In genomic region chr18:69883781-69884180, GRCh38 we compare ENCODE assay signal across 24 cellular contexts.
DNase-seq lines count a peak whose midpoint lies in the region; ATAC-seq and TF ChIP-seq lines count a peak whose summit lies in the region.
"Had no signal": no experiment of that assay in that cellular context is flagged by ENCODE, and none has a peak within 500 bp of the region (broad histone marks: within the 10 kb centered on the region; RNA-seq: fewer than 3 reads in every experiment).

No MANE protein-coding gene starts in this region.

- peaks cover 29 to 68% of the 10 kb centered on the region in 2 donors for H3K36me3 Mint-ChIP-seq in activated naive CD4-positive, alpha-beta T cell treated with anti-CD3 and anti-CD28 coated beads, Interleukin-2, amount 50 U/mL, for 72 hours
- H3K36me3 Mint-ChIP-seq in activated naive CD4-positive, alpha-beta T cell treated with anti-CD3 and anti-CD28 coated beads for 36 hours (ENCODE audit: low read depth) = peaks cover 15% of the 10 kb centered on the region
- H3K36me3 Mint-ChIP-seq in T-cell = peaks cover 41% of the 10 kb centered on the region
- peaks cover 19 to 29% (median 19%) of the 10 kb centered on the region in 3 donors for H3K36me3 Mint-ChIP-seq in immature natural killer cell
- peaks cover 12% of the 10 kb centered on the region for H3K36me3 Mint-ChIP-seq in stimulated activated memory B cell treated with anti-CD40 and anti-IgM and Interleukin-4, amounts not matched to agents 10 μg/mL and 1 μg/mL and 100 μg/mL, for 72 hours
- H3K36me3 Mint-ChIP-seq in endodermal cell (ENCODE audit: low read depth) = no peaks in the 10 kb centered on the region

- H3K27ac Mint-ChIP-seq in activated naive CD4-positive, alpha-beta T cell treated with anti-CD3 and anti-CD28 coated beads, Interleukin-2, amount 50 U/mL, for 72 hours = peak overlapping the region; percentile 75 to 93
- no peak overlapping the region for H3K27ac Mint-ChIP-seq in activated naive CD4-positive, alpha-beta T cell treated with anti-CD3 and anti-CD28 coated beads for 36 hours
- peak overlapping the region; percentile 16 to 88 for H3K27ac Mint-ChIP-seq in T-cell
- H3K27ac Mint-ChIP-seq in immature natural killer cell = peak overlapping the region in 5 of 6 donors; percentile 50 to 90 (median 72)
- peak overlapping the region; percentile 76 for H3K27ac Mint-ChIP-seq in stimulated activated memory B cell treated with anti-CD40 and anti-IgM and Interleukin-4, amounts not matched to agents 10 μg/mL and 1 μg/mL and 100 μg/mL, for 72 hours
- no peak overlapping the region for H3K27ac Mint-ChIP-seq in endodermal cell
- H3K27ac Mint-ChIP-seq: mesothelial cell of epicardium, nephron progenitor cell had no signal

- H3K27me3 ChIP-seq in left lung = no peaks in the 10 kb centered on the region
- no peaks in the 10 kb centered on the region for H3K27me3 ChIP-seq in endodermal cell (ENCODE audit: control insufficient read depth, insufficient read depth, low read length, poor library complexity, severe bottlenecking)
- H3K27me3 ChIP-seq: pancreas, right atrium auricular region, spleen had no signal

- H3K4me1 Mint-ChIP-seq in activated naive CD4-positive, alpha-beta T cell treated with anti-CD3 and anti-CD28 coated beads for 36 hours (ENCODE audit: low read depth) = peaks cover 42% of the 10 kb centered on the region
- H3K4me1 Mint-ChIP-seq in T-cell (peaks cover 68 to 74% (median 70%) of the 10 kb centered on the region in 3 donors), immature natural killer cell (peaks cover 83 to 97% of the 10 kb centered on the region in 2 donors), endodermal cell (peaks cover 3% of the 10 kb centered on the region)
- peaks cover 27% of the 10 kb centered on the region for H3K4me1 Mint-ChIP-seq in stimulated activated memory B cell treated with anti-CD40 and anti-IgM and Interleukin-4, amounts not matched to agents 10 μg/mL and 1 μg/mL and 100 μg/mL, for 72 hours
- H3K4me1 Mint-ChIP-seq: mesothelial cell of epicardium, nephron progenitor cell had no signal

- POLR2A ChIA-PET in T-cell (lab: Charles Lee) = no interaction called here

- H3K4me3 ChIP-seq in left lung = no peak overlapping the region
- no peak overlapping the region for H3K4me3 ChIP-seq in endodermal cell (ENCODE audit: low read length)
- H3K4me3 ChIP-seq: pancreas, right atrium auricular region, spleen had no signal

- no peak for ATAC-seq in activated naive CD4-positive, alpha-beta T cell treated with anti-CD3 and anti-CD28 coated beads, Interleukin-2, amount 50 U/mL, for 72 hours
- no peak for ATAC-seq in T-cell (replicated peaks in 1 of 4)
- ATAC-seq in stimulated activated memory B cell treated with anti-CD40 and anti-IgM and Interleukin-4, amounts not matched to agents 10 μg/mL and 1 μg/mL and 100 μg/mL, for 72 hours = no peak
- no peak for ATAC-seq in HG03432 (IDR thresholded peaks at IDR 0.05; ENCODE audit: unreplicated experiment)
- ATAC-seq in left lung = no peak
- ATAC-seq: left ventricle myocardium superior, pancreas had no signal

- H3K9me3 ChIP-seq in left lung = no peaks in the 10 kb centered on the region
- peaks cover 6% of the 10 kb centered on the region for H3K9me3 ChIP-seq in endodermal cell (ENCODE audit: control insufficient read depth, low read length)
- H3K9me3 ChIP-seq: pancreas, right atrium auricular region, spleen had no signal

- DNase-seq in activated naive CD4-positive, alpha-beta T cell treated with anti-CD3 and anti-CD28 coated beads, Interleukin-2, amount 50 U/mL, for 72 hours (ENCODE audit: low spot score in 2 of 2) = no peak
- no peak for DNase-seq in activated naive CD4-positive, alpha-beta T cell treated with anti-CD3 and anti-CD28 coated beads for 36 hours
- DNase-seq in T-cell (no peak), immature natural killer cell (no peak), left lung (no peak), endodermal cell (no peak)
- DNase-seq: activated CD8-positive, alpha-beta memory T cell treated with anti-CD3 and anti-CD28 coated beads, Interleukin-2, amount 50 U/mL, for 4 hours; activated gamma-delta T cell treated with Interleukin-2 at 50 U/mL for 16 hours; amygdala; Calu3; effector CD4-positive, alpha-beta T cell; islet precursor cell; KBM-7; left ventricle myocardium superior; NCI-H2107; NCI-H446 treated with DMSO at 0.1 percent for 48 hours; nephron progenitor cell; pancreas; spleen had no signal

- CTCF ChIA-PET in activated naive CD4-positive, alpha-beta T cell treated with anti-CD3 and anti-CD28 coated beads for 36 hours (lab: Charles Lee) = interaction anchor here (1.2 kb wide), 2 partner anchors 52 to 202 kb away, joined by 3 read pairs; no protein-coding TSS in a partner anchor
- CTCF ChIA-PET in T-cell (lab: Charles Lee) = interaction anchor here in 1 of 2 donors (0.6 kb wide), 1 partner anchor 71 kb away, joined by 4 read pairs; no protein-coding TSS in a partner anchor

- H3K36me3 ChIP-seq in left lung = no peaks in the 10 kb centered on the region
- H3K36me3 ChIP-seq in endodermal cell (ENCODE audit: control insufficient read depth, insufficient read depth, low read length) = no peaks in the 10 kb centered on the region
- H3K36me3 ChIP-seq: pancreas, right atrium auricular region, spleen had no signal

- H3K27me3 Mint-ChIP-seq in activated naive CD4-positive, alpha-beta T cell treated with anti-CD3 and anti-CD28 coated beads for 36 hours (ENCODE audit: low read depth) = no peaks in the 10 kb centered on the region
- H3K27me3 Mint-ChIP-seq in T-cell (no peaks in the 10 kb centered on the region), immature natural killer cell (ENCODE audit: low read depth in 3 of 3) (peaks cover 0 to 4% (median 2%) of the 10 kb centered on the region in 3 donors), endodermal cell (ENCODE audit: insufficient read depth) (no peaks in the 10 kb centered on the region)
- peaks cover 6% of the 10 kb centered on the region for H3K27me3 Mint-ChIP-seq in stimulated activated memory B cell treated with anti-CD40 and anti-IgM and Interleukin-4, amounts not matched to agents 10 μg/mL and 1 μg/mL and 100 μg/mL, for 72 hours

- H3K4me1 ChIP-seq in left lung = no peaks in the 10 kb centered on the region
- no peaks in the 10 kb centered on the region for H3K4me1 ChIP-seq in endodermal cell (ENCODE audit: control insufficient read depth, insufficient read depth, low read length)
- H3K4me1 ChIP-seq: pancreas, right atrium auricular region had no signal

- TF ChIP-seq CTCF in left lung (IDR thresholded peaks at IDR 0.05) = no peak
- no peak for TF ChIP-seq CTCF in endodermal cell (conservative IDR thresholded peaks at IDR 0.05)

- intact Hi-C loops in activated naive CD4-positive, alpha-beta T cell treated with anti-CD3 and anti-CD28 coated beads for 36 hours (cut with micrococcal nuclease) = loop anchor here (1.0 kb wide), 1 partner anchor 13 kb away; no protein-coding TSS in a partner anchor
- intact Hi-C loops in left lung (cut with DNase I) = no loop called here

- no peak overlapping the region for H3K9ac ChIP-seq in endodermal cell (ENCODE audit: extremely low read depth, low read length, poor library complexity, severe bottlenecking)

- no peak overlapping the region for H3K4me3 Mint-ChIP-seq in activated naive CD4-positive, alpha-beta T cell treated with anti-CD3 and anti-CD28 coated beads for 36 hours
- H3K4me3 Mint-ChIP-seq in T-cell = no peak overlapping the region
- peak overlapping the region in 1 of 5 donors; percentile 15 for H3K4me3 Mint-ChIP-seq in immature natural killer cell
- H3K4me3 Mint-ChIP-seq in stimulated activated memory B cell treated with anti-CD40 and anti-IgM and Interleukin-4, amounts not matched to agents 10 μg/mL and 1 μg/mL and 100 μg/mL, for 72 hours = no peak overlapping the region
- H3K4me3 Mint-ChIP-seq in endodermal cell = no peak overlapping the region
- H3K4me3 Mint-ChIP-seq: mesothelial cell of epicardium, nephron progenitor cell had no signal

- peaks cover 9 to 15% of the 10 kb centered on the region in 2 donors for H3K9me3 Mint-ChIP-seq in activated naive CD4-positive, alpha-beta T cell treated with anti-CD3 and anti-CD28 coated beads, Interleukin-2, amount 50 U/mL, for 72 hours
- peaks cover 1% of the 10 kb centered on the region for H3K9me3 Mint-ChIP-seq in activated naive CD4-positive, alpha-beta T cell treated with anti-CD3 and anti-CD28 coated beads for 36 hours
- H3K9me3 Mint-ChIP-seq in T-cell (peaks cover 0 to 2% (median 0%) of the 10 kb centered on the region in 3 donors), immature natural killer cell (peaks cover 0 to 1% (median 0%) of the 10 kb centered on the region in 6 donors), endodermal cell (peaks cover 11% of the 10 kb centered on the region)
- H3K9me3 Mint-ChIP-seq in stimulated activated memory B cell treated with anti-CD40 and anti-IgM and Interleukin-4, amounts not matched to agents 10 μg/mL and 1 μg/mL and 100 μg/mL, for 72 hours = peaks cover 5% of the 10 kb centered on the region

- H3K27ac ChIP-seq in left lung (no peak overlapping the region), endodermal cell (ENCODE audit: low read depth, low read length) (no peak overlapping the region)
- H3K27ac ChIP-seq: pancreas, right atrium auricular region, RWPE1, spleen had no signal

- WGBS in endodermal cell (ENCODE audit: insufficient coverage in 1 of 2, insufficient read length in 1 of 2), 2 experiments = 50 to 63% methylated on average over 2 to 3 of the region's 3 CpGs

Comparison
In these comparisons a context has a peak if more than half of its experiments do, and no peak if none do; other contexts are left out.
1. H3K27ac Mint-ChIP-seq: peak in activated naive CD4-positive, alpha-beta T cell treated with anti-CD3 and anti-CD28 coated beads, Interleukin-2, amount 50 U/mL, for 72 hours (2 of 2), T-cell (2 of 2), immature natural killer cell (5 of 6) and stimulated activated memory B cell treated with anti-CD40 and anti-IgM and Interleukin-4, amounts not matched to agents 10 μg/mL and 1 μg/mL and 100 μg/mL, for 72 hours (single experiment); none in activated naive CD4-positive, alpha-beta T cell treated with anti-CD3 and anti-CD28 coated beads for 36 hours (single experiment) and endodermal cell (single experiment).